8 cellular contexts compared by ENCODE assay signal in genomic region chr22:21937821-21938070, GRCh38. TPM values are rescaled to one million over a fixed set of nuclear protein-coding genes. Genes with fewer than 3 reads are reported as not detected.
DNase-seq lines count a peak whose midpoint lies in the region; ATAC-seq and TF ChIP-seq lines count a peak whose summit lies in the region.

No MANE protein-coding gene starts in this region.

- BruUV-seq in HCT116 (replicated peaks; lab: Mats Ljungman, UMichigan) = no TSS peak

- intact Hi-C loops in HCT116 (cut with micrococcal nuclease) = loop anchor here (2.0 kb wide), 1 partner anchor 225 kb away; no protein-coding TSS in a partner anchor

- H3K4me1 Mint-ChIP-seq in activated naive CD8-positive, alpha-beta T cell treated with anti-CD3 and anti-CD28 coated beads, Interleukin-2, amount 50 U/mL, for 24 hours = peaks cover 45% of the 10 kb centered on the region
- H3K4me1 Mint-ChIP-seq in stimulated activated naive CD8-positive, alpha-beta T cell treated with anti-CD3 and anti-CD28 coated beads, Interleukin-15, amount 100 ng/mL, for 72 hours = peaks cover 52% of the 10 kb centered on the region

- peak overlapping the region; percentile 65 for H3K9ac ChIP-seq in HCT116 (ENCODE audit: low read length)

- H3K4me2 ChIP-seq in HCT116 (ENCODE audit: low read length) = peak overlapping the region; percentile 83

- no peak overlapping the region for H2AFZ ChIP-seq in HCT116 (ENCODE audit: low read depth, low read length, poor library complexity, severe bottlenecking)

- TF ChIP-seq CTCF in HCT116 (IDR thresholded peaks at IDR 0.05 in 2 of 3, conservative IDR thresholded peaks at IDR 0.05 in 1 of 3; ENCODE audit: borderline replicate concordance in 1 of 3, insufficient read depth in 1 of 3, low read depth in 2 of 3, low read length in 2 of 3) = no peak

- peak overlapping the region; percentile 52 to 58; a peak in 3 of 4 replicates for H3K4me3 ChIP-seq in HCT116 (replicated peaks in 1 of 2; ENCODE audit: low read depth in 1 of 2, low read length in 2 of 2)
- H3K4me3 ChIP-seq in iPS-18c (ENCODE audit: insufficient read depth, low read depth, low read length) = peak overlapping the region; percentile 20; the same call in 1 of the 2 replicates
- no peak overlapping the region for H3K4me3 ChIP-seq in HAP-1

- POLR2A ChIA-PET in HCT116 (lab: Charles Lee) = no interaction called here

- no peaks in the 10 kb centered on the region for H4K20me1 ChIP-seq in HCT116 (ENCODE audit: insufficient read depth)

- in situ Hi-C loops in HAP-1 (cut with MboI; ENCODE audit: low sequenced_read_pairs) = loop anchor here (10.0 kb wide), 1 partner anchor 223 kb away; no protein-coding TSS in a partner anchor

- no peaks in the 10 kb centered on the region for H3K27me3 Mint-ChIP-seq in activated naive CD8-positive, alpha-beta T cell treated with anti-CD3 and anti-CD28 coated beads, Interleukin-2, amount 50 U/mL, for 24 hours
- no peaks in the 10 kb centered on the region for H3K27me3 Mint-ChIP-seq in stimulated activated naive CD8-positive, alpha-beta T cell treated with anti-CD3 and anti-CD28 coated beads, Interleukin-15, amount 100 ng/mL, for 72 hours

- no peak for DNase-seq in HCT116 (ENCODE audit: low read depth, low spot score)
- no peak for DNase-seq in activated naive CD8-positive, alpha-beta T cell treated with anti-CD3 and anti-CD28 coated beads, Interleukin-2, amount 50 U/mL, for 24 hours
- DNase-seq in stimulated activated naive CD8-positive, alpha-beta T cell treated with anti-CD3 and anti-CD28 coated beads, Interleukin-15, amount 100 ng/mL, for 72 hours = no peak
- no peak for DNase-seq in HAP-1 (ENCODE audit: low spot score in 2 of 2)
- DNase-seq in dermis blood vessel endothelial cell = no peak

- peaks cover 10% of the 10 kb centered on the region for H3K36me3 Mint-ChIP-seq in activated naive CD8-positive, alpha-beta T cell treated with anti-CD3 and anti-CD28 coated beads, Interleukin-2, amount 50 U/mL, for 24 hours (ENCODE audit: low read depth)

- TF ChIP-seq RAD21 in HCT116 (IDR thresholded peaks at IDR 0.05; ENCODE audit: low read depth) = no peak

- peak overlapping the region; percentile 91 for H3K27ac ChIP-seq in HCT116 (ENCODE audit: low read depth, low read length)

- H3K27me3 ChIP-seq in HCT116 (ENCODE audit: insufficient read depth, low read length) = no peaks in the 10 kb centered on the region
- H3K27me3 ChIP-seq in HAP-1 (ENCODE audit: low read depth) = no peaks in the 10 kb centered on the region

- H3K27ac Mint-ChIP-seq in activated naive CD8-positive, alpha-beta T cell treated with anti-CD3 and anti-CD28 coated beads, Interleukin-2, amount 50 U/mL, for 24 hours = peak overlapping the region; percentile 78
- H3K27ac Mint-ChIP-seq in stimulated activated naive CD8-positive, alpha-beta T cell treated with anti-CD3 and anti-CD28 coated beads, Interleukin-15, amount 100 ng/mL, for 72 hours = peak overlapping the region; percentile 95 to 98

- H3K9me3 ChIP-seq in HCT116 (ENCODE audit: control insufficient read depth in 1 of 2, insufficient read depth in 1 of 2, low read depth in 1 of 2, low read length in 2 of 2) (no peaks in the 10 kb centered on the region), iPS-18c (ENCODE audit: control insufficient read depth, insufficient read depth, low read length) (no peaks in the 10 kb centered on the region), HAP-1 (no peaks in the 10 kb centered on the region)

- no peaks in the 10 kb centered on the region for H3K9me2 ChIP-seq in HCT116 (ENCODE audit: insufficient read depth)

- ATAC-seq in HCT116 (no peak), GM18909 (IDR thresholded peaks at IDR 0.05; ENCODE audit: poor library complexity, unreplicated experiment) (no peak), GM18858 (IDR thresholded peaks at IDR 0.05; ENCODE audit: unreplicated experiment) (no peak)
- no peak for ATAC-seq in activated naive CD8-positive, alpha-beta T cell treated with anti-CD3 and anti-CD28 coated beads, Interleukin-2, amount 50 U/mL, for 24 hours
- no peak for ATAC-seq in stimulated activated naive CD8-positive, alpha-beta T cell treated with anti-CD3 and anti-CD28 coated beads, Interleukin-15, amount 100 ng/mL, for 72 hours

- peaks cover 8% of the 10 kb centered on the region; the same call in 1 of the 2 replicates for H3K79me2 ChIP-seq in HCT116 (ENCODE audit: insufficient read depth, low read length)

- no peaks in the 10 kb centered on the region for H3K9me3 Mint-ChIP-seq in activated naive CD8-positive, alpha-beta T cell treated with anti-CD3 and anti-CD28 coated beads, Interleukin-2, amount 50 U/mL, for 24 hours
- H3K9me3 Mint-ChIP-seq in stimulated activated naive CD8-positive, alpha-beta T cell treated with anti-CD3 and anti-CD28 coated beads, Interleukin-15, amount 100 ng/mL, for 72 hours = no peaks in the 10 kb centered on the region

- RAD21 ChIA-PET in HCT116 (lab: Charles Lee; ENCODE audit: low non-redundant PET in 1 of 2, low total read pairs in 2 of 2, uncharacterized antibody in 2 of 2, unreplicated experiment in 2 of 2) = interaction anchor here in 1 of 2 experiments (1.5 to 1.6 kb wide), 2 partner anchors 15 to 224 kb away, joined by 4 to 5 read pairs; partner anchors contain the start of gene PPM1F

- CTCF ChIA-PET in HCT116 (lab: Charles Lee) = interaction anchor here (0.8 to 1.8 kb wide), 10 partner anchors 10 to 223 kb away, joined by 3 to 19 read pairs (median 6); partner anchors contain the start of genes PPM1F and TOP3B

- H3K4me1 ChIP-seq in HCT116 (ENCODE audit: control insufficient read depth in 1 of 2, insufficient read depth in 2 of 2, low read length in 2 of 2) (peaks cover 20 to 39% of the 10 kb centered on the region in 2 experiments), HAP-1 (peaks cover 4% of the 10 kb centered on the region; the same call in 1 of the 2 replicates)

- H3K36me3 ChIP-seq in HCT116 (ENCODE audit: control insufficient read depth in 1 of 2, insufficient read depth in 2 of 2, low read length in 2 of 2) (peaks cover 0 to 27% of the 10 kb centered on the region in 2 experiments; a peak in 3 of 4 replicates), HAP-1 (replicated peaks) (peaks cover 17% of the 10 kb centered on the region)

- peak overlapping the region; percentile 81 for H3K4me3 Mint-ChIP-seq in activated naive CD8-positive, alpha-beta T cell treated with anti-CD3 and anti-CD28 coated beads, Interleukin-2, amount 50 U/mL, for 24 hours
- peak overlapping the region; percentile 89 to 95 for H3K4me3 Mint-ChIP-seq in stimulated activated naive CD8-positive, alpha-beta T cell treated with anti-CD3 and anti-CD28 coated beads, Interleukin-15, amount 100 ng/mL, for 72 hours

- no peak for TF ChIP-seq POLR2A in HCT116 (IDR thresholded peaks at IDR 0.05; ENCODE audit: borderline replicate concordance, extremely low read depth, insufficient read depth, insufficient read length)

TF ChIP-seq in HCT116, 20 proteins besides CTCF, POLR2A, EP300 and RAD21 (continues in another document):
- TF ChIP-seq EZH2 (IDR thresholded peaks at IDR 0.05) (no peak), SP1 (IDR thresholded peaks at IDR 0.05; ENCODE audit: low read depth) (no peak), JUND (IDR thresholded peaks at IDR 0.05) (no peak), EZH2phosphoT487 (IDR thresholded peaks at IDR 0.05; ENCODE audit: borderline replicate concordance) (no peak), SRF (IDR thresholded peaks at IDR 0.05; ENCODE audit: low read depth) (no peak), ZNF274 (IDR thresholded peaks at IDR 0.05; ENCODE audit: low read depth, low read length) (no peak), SIN3A (IDR thresholded peaks at IDR 0.05; ENCODE audit: low read depth) (no peak), FOSL1 (IDR thresholded peaks at IDR 0.05; ENCODE audit: low read depth) (no peak), YY1 (IDR thresholded peaks at IDR 0.05; ENCODE audit: extremely low read depth, insufficient replicate concordance, low read depth, low read length) (no peak), CEBPB (IDR thresholded peaks at IDR 0.05; ENCODE audit: low read depth) (no peak), ELF1 (IDR thresholded peaks at IDR 0.05; ENCODE audit: borderline replicate concordance, low read depth) (no peak)
- TF ChIP-seq, protein P1, sequence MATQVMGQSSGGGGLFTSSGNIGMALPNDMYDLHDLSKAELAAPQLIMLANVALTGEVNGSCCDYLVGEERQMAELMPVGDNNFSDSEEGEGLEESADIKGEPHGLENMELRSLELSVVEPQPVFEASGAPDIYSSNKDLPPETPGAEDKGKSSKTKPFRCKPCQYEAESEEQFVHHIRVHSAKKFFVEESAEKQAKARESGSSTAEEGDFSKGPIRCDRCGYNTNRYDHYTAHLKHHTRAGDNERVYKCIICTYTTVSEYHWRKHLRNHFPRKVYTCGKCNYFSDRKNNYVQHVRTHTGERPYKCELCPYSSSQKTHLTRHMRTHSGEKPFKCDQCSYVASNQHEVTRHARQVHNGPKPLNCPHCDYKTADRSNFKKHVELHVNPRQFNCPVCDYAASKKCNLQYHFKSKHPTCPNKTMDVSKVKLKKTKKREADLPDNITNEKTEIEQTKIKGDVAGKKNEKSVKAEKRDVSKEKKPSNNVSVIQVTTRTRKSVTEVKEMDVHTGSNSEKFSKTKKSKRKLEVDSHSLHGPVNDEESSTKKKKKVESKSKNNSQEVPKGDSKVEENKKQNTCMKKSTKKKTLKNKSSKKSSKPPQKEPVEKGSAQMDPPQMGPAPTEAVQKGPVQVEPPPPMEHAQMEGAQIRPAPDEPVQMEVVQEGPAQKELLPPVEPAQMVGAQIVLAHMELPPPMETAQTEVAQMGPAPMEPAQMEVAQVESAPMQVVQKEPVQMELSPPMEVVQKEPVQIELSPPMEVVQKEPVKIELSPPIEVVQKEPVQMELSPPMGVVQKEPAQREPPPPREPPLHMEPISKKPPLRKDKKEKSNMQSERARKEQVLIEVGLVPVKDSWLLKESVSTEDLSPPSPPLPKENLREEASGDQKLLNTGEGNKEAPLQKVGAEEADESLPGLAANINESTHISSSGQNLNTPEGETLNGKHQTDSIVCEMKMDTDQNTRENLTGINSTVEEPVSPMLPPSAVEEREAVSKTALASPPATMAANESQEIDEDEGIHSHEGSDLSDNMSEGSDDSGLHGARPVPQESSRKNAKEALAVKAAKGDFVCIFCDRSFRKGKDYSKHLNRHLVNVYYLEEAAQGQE (IDR thresholded peaks at IDR 0.05; ENCODE audit: low read depth) = no peak
- TF ChIP-seq, protein P2, sequence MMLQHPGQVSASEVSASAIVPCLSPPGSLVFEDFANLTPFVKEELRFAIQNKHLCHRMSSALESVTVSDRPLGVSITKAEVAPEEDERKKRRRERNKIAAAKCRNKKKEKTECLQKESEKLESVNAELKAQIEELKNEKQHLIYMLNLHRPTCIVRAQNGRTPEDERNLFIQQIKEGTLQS (IDR thresholded peaks at IDR 0.05) = no peak
- TF ChIP-seq, protein P3, sequence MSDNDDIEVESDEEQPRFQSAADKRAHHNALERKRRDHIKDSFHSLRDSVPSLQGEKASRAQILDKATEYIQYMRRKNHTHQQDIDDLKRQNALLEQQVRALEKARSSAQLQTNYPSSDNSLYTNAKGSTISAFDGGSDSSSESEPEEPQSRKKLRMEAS (IDR thresholded peaks at IDR 0.05) = no peak

RNA-seq across cellular contexts. Expression of gene PPM1F, which starts 14.9 kb away (rescaled TPM):
- total RNA-seq in HCT116 (2021; ENCODE audit: unreplicated experiment) = 27.3 TPM
- 12.7 and 13.1 TPM in 2 replicates for polyA plus RNA-seq in HCT116 (2012)
- total RNA-seq in dermis blood vessel endothelial cell = 195 and 382 TPM in 2 replicates

RNA-seq across cellular contexts. Expression of gene TOP3B, which starts 44.8 kb away (rescaled TPM):
- total RNA-seq in HCT116 (2021; ENCODE audit: unreplicated experiment) = 50.1 TPM
- polyA plus RNA-seq in HCT116 (2012) = 33.1 and 36.8 TPM in 2 replicates
- 24.4 and 29.6 TPM in 2 replicates for total RNA-seq in dermis blood vessel endothelial cell
